29 cellular contexts compared by ENCODE assay signal in genomic region chr11:11446967-11447366, GRCh38.
"Had no signal": no experiment of that assay in that cellular context is flagged by ENCODE, and none has a peak within 500 bp of the region (broad histone marks: within the 10 kb centered on the region; RNA-seq: fewer than 3 reads in every experiment).

No MANE protein-coding gene starts in this region.

- H3K27me3 ChIP-seq: adrenal gland, body of pancreas, dorsolateral prefrontal cortex, gastrocnemius medialis, pancreas, right atrium auricular region, tibial nerve had no signal

- H3K27ac Mint-ChIP-seq: activated naive CD4-positive, alpha-beta T cell treated with anti-CD3 and anti-CD28 coated beads for 36 hours; activated naive CD8-positive, alpha-beta T cell treated with anti-CD3 and anti-CD28 coated beads for 36 hours; stimulated activated naive B cell treated with anti-CD40 and anti-IgM and Interleukin-4, amounts not matched to agents 10 μg/mL and 1 μg/mL and 100 μg/mL, for 72 hours had no signal

- ATAC-seq: activated CD4-positive, CD25-positive, alpha-beta regulatory T cell treated with anti-CD3 and anti-CD28 coated beads, Interleukin-2, amount 50 U/mL, for 24 hours; body of pancreas; gastrocnemius medialis; pancreas; stimulated activated naive B cell treated with anti-CD40 and anti-IgM and Interleukin-4, amounts not matched to agents 10 μg/mL and 1 μg/mL and 100 μg/mL, for 72 hours had no signal

- H3K4me3 Mint-ChIP-seq: activated naive CD4-positive, alpha-beta T cell treated with anti-CD3 and anti-CD28 coated beads for 36 hours; activated naive CD8-positive, alpha-beta T cell treated with anti-CD3 and anti-CD28 coated beads for 36 hours; naive B cell; stimulated activated naive B cell treated with anti-CD40 and anti-IgM and Interleukin-4, amounts not matched to agents 10 μg/mL and 1 μg/mL and 100 μg/mL, for 72 hours had no signal

- H3K27ac ChIP-seq: adrenal gland, body of pancreas, gastrocnemius medialis, left ventricle myocardium inferior, pancreas, right atrium auricular region, tibial nerve, WERI-Rb-1 had no signal

- H3K9me3 ChIP-seq: adrenal gland, body of pancreas, gastrocnemius medialis, left ventricle myocardium inferior, pancreas, right atrium auricular region, tibial nerve had no signal

- H3K4me3 ChIP-seq: adrenal gland, body of pancreas, dorsolateral prefrontal cortex, gastrocnemius medialis, left ventricle myocardium inferior, pancreas, right atrium auricular region, smooth muscle cell, tibial nerve had no signal

- H3K36me3 ChIP-seq: adrenal gland, gastrocnemius medialis, pancreas, right atrium auricular region, tibial nerve, WERI-Rb-1 had no signal

- FAIRE-seq: colon, pancreas had no signal

- DNase-seq: activated CD4-positive, alpha-beta T cell treated with anti-CD3 and anti-CD28 coated beads for 48 hours; activated CD4-positive, alpha-beta T cell treated with anti-CD3 and anti-CD28 coated beads, Interleukin-2, amount 50 U/mL, for 48 hours; activated CD8-positive, alpha-beta memory T cell treated with anti-CD3 and anti-CD28 coated beads for 24 hours; activated effector memory CD4-positive, alpha-beta T cell treated with Interleukin-2 at 50 U/mL for 16 hours; activated naive CD4-positive, alpha-beta T cell treated with anti-CD3 and anti-CD28 coated beads for 36 hours; activated naive CD8-positive, alpha-beta T cell treated with anti-CD3 and anti-CD28 coated beads for 36 hours; adrenal gland; aorta; body of pancreas; dorsolateral prefrontal cortex; effector memory CD4-positive, alpha-beta T cell; erythroblast; gastrocnemius medialis; glutamatergic neuron; islet precursor cell; left ventricle myocardium inferior; naive B cell; nucleus accumbens; pancreas; stimulated activated CD4-positive, alpha-beta T cell treated with anti-CD3 and anti-CD28 coated beads, Interleukin-15, amount 100 ng/mL, for 24 hours; stimulated activated CD4-positive, alpha-beta T cell treated with anti-CD3 and anti-CD28 coated beads, Interleukin-2, amount 100 ng/mL, for 24 hours; stimulated activated naive B cell treated with anti-CD40 and anti-IgM and Interleukin-4, amounts not matched to agents 10 μg/mL and 1 μg/mL and 100 μg/mL, for 72 hours; T-helper 9 cell had no signal

- H3K9me3 Mint-ChIP-seq: activated naive CD4-positive, alpha-beta T cell treated with anti-CD3 and anti-CD28 coated beads for 36 hours; activated naive CD8-positive, alpha-beta T cell treated with anti-CD3 and anti-CD28 coated beads for 36 hours had no signal

- H3K4me2 ChIP-seq: smooth muscle cell had no signal

- H3K4me1 Mint-ChIP-seq: activated naive CD8-positive, alpha-beta T cell treated with anti-CD3 and anti-CD28 coated beads for 36 hours; naive B cell had no signal

- H3K36me3 Mint-ChIP-seq: activated naive CD8-positive, alpha-beta T cell treated with anti-CD3 and anti-CD28 coated beads for 36 hours; stimulated activated naive B cell treated with anti-CD40 and anti-IgM and Interleukin-4, amounts not matched to agents 10 μg/mL and 1 μg/mL and 100 μg/mL, for 72 hours had no signal
